In genomic region chr14:69703047-69704046, GRCh38 we compare ENCODE assay signal across 1 cellular context.
A peak's percentile ranks its signal among the peaks of the same experiment; 100 is the strongest.
TF ChIP-seq lines count a peak whose summit lies in the region.

No MANE protein-coding gene starts in this region.

TF ChIP-seq in HepG2, 621 proteins besides CTCF, POLR2A, EP300 and RAD21 (continued from another document and continues in another):
- TF ChIP-seq, protein P1, sequence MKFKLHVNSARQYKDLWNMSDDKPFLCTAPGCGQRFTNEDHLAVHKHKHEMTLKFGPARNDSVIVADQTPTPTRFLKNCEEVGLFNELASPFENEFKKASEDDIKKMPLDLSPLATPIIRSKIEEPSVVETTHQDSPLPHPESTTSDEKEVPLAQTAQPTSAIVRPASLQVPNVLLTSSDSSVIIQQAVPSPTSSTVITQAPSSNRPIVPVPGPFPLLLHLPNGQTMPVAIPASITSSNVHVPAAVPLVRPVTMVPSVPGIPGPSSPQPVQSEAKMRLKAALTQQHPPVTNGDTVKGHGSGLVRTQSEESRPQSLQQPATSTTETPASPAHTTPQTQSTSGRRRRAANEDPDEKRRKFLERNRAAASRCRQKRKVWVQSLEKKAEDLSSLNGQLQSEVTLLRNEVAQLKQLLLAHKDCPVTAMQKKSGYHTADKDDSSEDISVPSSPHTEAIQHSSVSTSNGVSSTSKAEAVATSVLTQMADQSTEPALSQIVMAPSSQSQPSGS (CRISPR knock-in tag; IDR thresholded peaks at IDR 0.05) = no peak
- no peak for TF ChIP-seq ZNF572 (CRISPR knock-in tag; IDR thresholded peaks at IDR 0.05)
- no peak for TF ChIP-seq KLF9 (CRISPR knock-in tag; IDR thresholded peaks at IDR 0.05; ENCODE audit: low read depth)
- TF ChIP-seq, protein P2, sequence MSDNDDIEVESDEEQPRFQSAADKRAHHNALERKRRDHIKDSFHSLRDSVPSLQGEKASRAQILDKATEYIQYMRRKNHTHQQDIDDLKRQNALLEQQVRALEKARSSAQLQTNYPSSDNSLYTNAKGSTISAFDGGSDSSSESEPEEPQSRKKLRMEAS (IDR thresholded peaks at IDR 0.05) = peak; percentile 61; the same call in 1 of the 2 replicates
- TF ChIP-seq, protein P3, sequence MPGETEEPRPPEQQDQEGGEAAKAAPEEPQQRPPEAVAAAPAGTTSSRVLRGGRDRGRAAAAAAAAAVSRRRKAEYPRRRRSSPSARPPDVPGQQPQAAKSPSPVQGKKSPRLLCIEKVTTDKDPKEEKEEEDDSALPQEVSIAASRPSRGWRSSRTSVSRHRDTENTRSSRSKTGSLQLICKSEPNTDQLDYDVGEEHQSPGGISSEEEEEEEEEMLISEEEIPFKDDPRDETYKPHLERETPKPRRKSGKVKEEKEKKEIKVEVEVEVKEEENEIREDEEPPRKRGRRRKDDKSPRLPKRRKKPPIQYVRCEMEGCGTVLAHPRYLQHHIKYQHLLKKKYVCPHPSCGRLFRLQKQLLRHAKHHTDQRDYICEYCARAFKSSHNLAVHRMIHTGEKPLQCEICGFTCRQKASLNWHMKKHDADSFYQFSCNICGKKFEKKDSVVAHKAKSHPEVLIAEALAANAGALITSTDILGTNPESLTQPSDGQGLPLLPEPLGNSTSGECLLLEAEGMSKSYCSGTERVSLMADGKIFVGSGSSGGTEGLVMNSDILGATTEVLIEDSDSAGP (CRISPR knock-in tag; IDR thresholded peaks at IDR 0.05; ENCODE audit: borderline replicate concordance) = peak; percentile 17; the same call in 1 of the 2 replicates
- TF ChIP-seq ZNF709 (CRISPR knock-in tag; IDR thresholded peaks at IDR 0.05) = 0 out of 2 replicates have a peak, but pooled peaks have one; percentile 23
- no peak for TF ChIP-seq IRX3 (CRISPR knock-in tag; IDR thresholded peaks at IDR 0.05; ENCODE audit: borderline replicate concordance, low read depth)
- TF ChIP-seq ZNF776 (CRISPR knock-in tag; IDR thresholded peaks at IDR 0.05) = no peak
- TF ChIP-seq ZNF839 (CRISPR knock-in tag; IDR thresholded peaks at IDR 0.05; ENCODE audit: borderline replicate concordance) = no peak
- TF ChIP-seq GMEB1 (CRISPR knock-in tag; IDR thresholded peaks at IDR 0.05; ENCODE audit: borderline replicate concordance) = 0 out of 2 replicates have a peak, but pooled peaks have one; percentile 30
- no peak for TF ChIP-seq TBX3 (IDR thresholded peaks at IDR 0.05; ENCODE audit: borderline replicate concordance)
- no peak for TF ChIP-seq SOX6 (IDR thresholded peaks at IDR 0.05)
- peak; percentile 38 for TF ChIP-seq SOX6 (CRISPR knock-in tag; IDR thresholded peaks at IDR 0.05)
- TF ChIP-seq, protein P4, sequence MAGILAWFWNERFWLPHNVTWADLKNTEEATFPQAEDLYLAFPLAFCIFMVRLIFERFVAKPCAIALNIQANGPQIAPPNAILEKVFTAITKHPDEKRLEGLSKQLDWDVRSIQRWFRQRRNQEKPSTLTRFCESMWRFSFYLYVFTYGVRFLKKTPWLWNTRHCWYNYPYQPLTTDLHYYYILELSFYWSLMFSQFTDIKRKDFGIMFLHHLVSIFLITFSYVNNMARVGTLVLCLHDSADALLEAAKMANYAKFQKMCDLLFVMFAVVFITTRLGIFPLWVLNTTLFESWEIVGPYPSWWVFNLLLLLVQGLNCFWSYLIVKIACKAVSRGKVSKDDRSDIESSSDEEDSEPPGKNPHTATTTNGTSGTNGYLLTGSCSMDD (CRISPR knock-in tag; IDR thresholded peaks at IDR 0.05) = no peak
- no peak for TF ChIP-seq ZNF710 (CRISPR knock-in tag; IDR thresholded peaks at IDR 0.05; ENCODE audit: borderline replicate concordance)
- TF ChIP-seq ZNF616 (CRISPR knock-in tag; IDR thresholded peaks at IDR 0.05; ENCODE audit: low read depth) = no peak
- TF ChIP-seq SIN3A (IDR thresholded peaks at IDR 0.05; ENCODE audit: borderline replicate concordance, low read depth, low read length) = no peak
- no peak for TF ChIP-seq ZNF224 (CRISPR knock-in tag; IDR thresholded peaks at IDR 0.05)
- no peak for TF ChIP-seq ISL2 (CRISPR knock-in tag; IDR thresholded peaks at IDR 0.05)
- no peak for TF ChIP-seq ZNF317 (CRISPR knock-in tag; IDR thresholded peaks at IDR 0.05)
- no peak for TF ChIP-seq SAP130 (CRISPR knock-in tag; IDR thresholded peaks at IDR 0.05; ENCODE audit: low read depth)
- no peak for TF ChIP-seq RORA (CRISPR knock-in tag; IDR thresholded peaks at IDR 0.05)
- no peak for TF ChIP-seq ZGPAT (CRISPR knock-in tag; IDR thresholded peaks at IDR 0.05)
- peak; percentile 74 for TF ChIP-seq TCF7 (IDR thresholded peaks at IDR 0.05; ENCODE audit: low read depth)
- peak; percentile 73 for TF ChIP-seq SALL1 (CRISPR knock-in tag; IDR thresholded peaks at IDR 0.05)
- no peak for TF ChIP-seq ZBTB39 (CRISPR knock-in tag; IDR thresholded peaks at IDR 0.05)
- no peak for TF ChIP-seq ZFP36 (IDR thresholded peaks at IDR 0.05; ENCODE audit: borderline replicate concordance, low read depth, low read length, partially characterized antibody)
- no peak for TF ChIP-seq NRL (CRISPR knock-in tag; IDR thresholded peaks at IDR 0.05; ENCODE audit: borderline replicate concordance)
- no peak for TF ChIP-seq ZFAT (CRISPR knock-in tag; conservative IDR thresholded peaks at IDR 0.05)
- no peak for TF ChIP-seq AGO2 (optimal IDR thresholded peaks at IDR 0.05; ENCODE audit: low read depth, low read length)
- no peak for TF ChIP-seq ZC3H4 (CRISPR knock-in tag; IDR thresholded peaks at IDR 0.05; ENCODE audit: borderline replicate concordance)
- no peak for TF ChIP-seq MXD4 (CRISPR knock-in tag; IDR thresholded peaks at IDR 0.05)
- TF ChIP-seq ZBTB25 (CRISPR knock-in tag; IDR thresholded peaks at IDR 0.05) = no peak
- no peak for TF ChIP-seq REPIN1 (CRISPR knock-in tag; IDR thresholded peaks at IDR 0.05; ENCODE audit: borderline replicate concordance, low read depth)
- no peak for TF ChIP-seq SIX4 (CRISPR knock-in tag; IDR thresholded peaks at IDR 0.05)
- TF ChIP-seq HOXA3 (CRISPR knock-in tag; IDR thresholded peaks at IDR 0.05) = peak; percentile 50; the same call in 1 of the 2 replicates
- 0 out of 2 replicates have a peak, but pooled peaks have one; percentile 5 for TF ChIP-seq EHMT2 (IDR thresholded peaks at IDR 0.05; ENCODE audit: borderline replicate concordance, low read depth, low read length)
- TF ChIP-seq ATM (IDR thresholded peaks at IDR 0.05; ENCODE audit: borderline replicate concordance) = no peak
- TF ChIP-seq ZNF30 (CRISPR knock-in tag; IDR thresholded peaks at IDR 0.05) = no peak
- TF ChIP-seq ZFY (CRISPR knock-in tag; IDR thresholded peaks at IDR 0.05) = no peak
- no peak for TF ChIP-seq RFX3 (CRISPR knock-in tag; IDR thresholded peaks at IDR 0.05)
- no peak for TF ChIP-seq ZNF138 (CRISPR knock-in tag; IDR thresholded peaks at IDR 0.05; ENCODE audit: low read depth)
- TF ChIP-seq ZNF547 (CRISPR knock-in tag; IDR thresholded peaks at IDR 0.05) = 0 out of 2 replicates have a peak, but pooled peaks have one; percentile 18
- no peak for TF ChIP-seq SNAI1 (CRISPR knock-in tag; IDR thresholded peaks at IDR 0.05; ENCODE audit: borderline replicate concordance)
- TF ChIP-seq ZBTB21 (CRISPR knock-in tag; IDR thresholded peaks at IDR 0.05) = no peak
- no peak for TF ChIP-seq CBX5 (CRISPR knock-in tag; IDR thresholded peaks at IDR 0.05; ENCODE audit: borderline replicate concordance)
- TF ChIP-seq NFYB (CRISPR knock-in tag; IDR thresholded peaks at IDR 0.05) = no peak
- TF ChIP-seq MYC (CRISPR knock-in tag; IDR thresholded peaks at IDR 0.05; ENCODE audit: borderline replicate concordance) = no peak
- no peak for TF ChIP-seq ZNF740 (CRISPR knock-in tag; IDR thresholded peaks at IDR 0.05)
